In genomic region chr10:91198781-91199180, GRCh38 we compare ENCODE assay signal across 8 cellular contexts. TPM values are rescaled to one million over a fixed set of nuclear protein-coding genes. Genes with fewer than 3 reads are reported as not detected.
DNase-seq lines count a peak whose midpoint lies in the region; ATAC-seq, FAIRE-seq and TF ChIP-seq lines count a peak whose summit lies in the region.

No MANE protein-coding gene starts in this region.

- no peak overlapping the region for H3K4me2 ChIP-seq in HepG2 (ENCODE audit: low read depth, low read length)

- no TSS peak for BruUV-seq in HepG2 (replicated peaks; lab: Mats Ljungman, UMichigan)

- H3K9me3 ChIP-seq in HepG2 (ENCODE audit: low read length) = no peaks in the 10 kb centered on the region
- no peaks in the 10 kb centered on the region for H3K9me3 ChIP-seq in thyroid gland

- H3K4me3 ChIP-seq in HepG2 (replicated peaks in 1 of 3; ENCODE audit: insufficient read depth in 1 of 3, low read depth in 2 of 3, low read length in 3 of 3) = no peak overlapping the region
- H3K4me3 ChIP-seq in thyroid gland (replicated peaks in 1 of 3) = no peak overlapping the region

- peaks cover 0 to 13% of the 10 kb centered on the region in 2 donors for H3K36me3 Mint-ChIP-seq in activated naive CD4-positive, alpha-beta T cell treated with anti-CD3 and anti-CD28 coated beads, Interleukin-2, amount 50 U/mL, for 72 hours

- TF ChIP-seq CTCF in HepG2 (CRISPR knock-in tag; IDR thresholded peaks at IDR 0.05) (no peak), thyroid gland (IDR thresholded peaks at IDR 0.05) (no peak)

- POLR2A ChIA-PET in HepG2 (lab: Yijun Ruan, JAX) = interaction anchor here (1.2 kb wide), 1 partner anchor 37 kb away, joined by 3 read pairs; no protein-coding TSS in a partner anchor

- FAIRE-seq in GM19239 (lab: Jason Lieb, UNC) (peak; percentile 99), HepG2 (lab: Jason Lieb, UNC) (no peak)

- ATAC-seq in HG03196 (IDR thresholded peaks at IDR 0.05; ENCODE audit: unreplicated experiment) = peak; percentile 54
- ATAC-seq in activated naive CD4-positive, alpha-beta T cell treated with anti-CD3 and anti-CD28 coated beads, Interleukin-2, amount 50 U/mL, for 72 hours = peak; percentile 10 to 53
- no peak for ATAC-seq in HepG2

- H4K20me1 ChIP-seq in HepG2 (ENCODE audit: insufficient read depth, low read length) = no peaks in the 10 kb centered on the region

- H3K27ac ChIP-seq in HepG2 (ENCODE audit: extremely low read length, insufficient read depth, low read length) (no peak overlapping the region), thyroid gland (no peak overlapping the region)

- H3K9me3 Mint-ChIP-seq in activated naive CD4-positive, alpha-beta T cell treated with anti-CD3 and anti-CD28 coated beads, Interleukin-2, amount 50 U/mL, for 72 hours = peaks cover 4 to 6% of the 10 kb centered on the region in 2 donors

- H3K27ac Mint-ChIP-seq in activated naive CD4-positive, alpha-beta T cell treated with anti-CD3 and anti-CD28 coated beads, Interleukin-2, amount 50 U/mL, for 72 hours = peak overlapping the region; percentile 3 to 75

- CTCF ChIA-PET in HepG2 (lab: Yijun Ruan, JAX; ENCODE audit: low intra/inter-chr PET ratio, low total read pairs) = no interaction called here

- intact Hi-C loops in HepG2 (cut with micrococcal nuclease; ENCODE audit: unreplicated experiment) = loop anchor here (1.0 kb wide), 1 partner anchor 24 kb away; no protein-coding TSS in a partner anchor
- intact Hi-C loops in thyroid gland (cut with DNase I) = no loop called here

- H3K4me1 ChIP-seq in HepG2 (ENCODE audit: insufficient read depth, low read length) (peaks cover 31% of the 10 kb centered on the region), thyroid gland (peaks cover 3 to 4% of the 10 kb centered on the region in 2 donors)

- H2AFZ ChIP-seq in HepG2 (ENCODE audit: low read length) = no peak overlapping the region

- TF ChIP-seq POLR2A in HepG2 (IDR thresholded peaks at IDR 0.05; ENCODE audit: insufficient read depth in 1 of 2, low read depth in 2 of 2, low read length in 2 of 2) = no peak
- TF ChIP-seq POLR2A in thyroid gland (IDR thresholded peaks at IDR 0.05) = no peak

- WGBS in HepG2 (ENCODE audit: low lambda C conversion rate) = 94% methylated on average over 1 of the region's 1 CpG
- WGBS in thyroid gland, 2 donors = 69 to 90% methylated on average over 1 of the region's 1 CpG

- H3K36me3 ChIP-seq in HepG2 (replicated peaks in 1 of 2; ENCODE audit: control insufficient read depth in 1 of 2, insufficient read depth in 2 of 2, low read length in 2 of 2) = 0 out of 5 replicates have a peak, but pooled peaks cover 0 to 2% of the 10 kb centered on the region in 2 experiments
- no peaks in the 10 kb centered on the region for H3K36me3 ChIP-seq in thyroid gland

- H3K9ac ChIP-seq in HepG2 (ENCODE audit: insufficient read depth, low read depth, low read length) = no peak overlapping the region

- peaks cover 40% of the 10 kb centered on the region for H3K79me2 ChIP-seq in HepG2 (ENCODE audit: insufficient read depth, low read length)

- in situ Hi-C loops in HepG2 (cut with HindIII; ENCODE audit: extremely low pct_ligation_motif_present, low pct_unique_long_range_greater_than_20kb) = no loop called here

- no peak for TF ChIP-seq EP300 in HepG2 (IDR thresholded peaks at IDR 0.05; ENCODE audit: low read depth in 2 of 2, low read length in 2 of 2)
- TF ChIP-seq EP300 in HepG2 (CRISPR knock-in tag; IDR thresholded peaks at IDR 0.05; ENCODE audit: borderline replicate concordance) = no peak

- H3K27me3 ChIP-seq in HepG2 (ENCODE audit: control insufficient read depth in 1 of 2, insufficient read depth in 2 of 2, low read length in 2 of 2) (no peaks in the 10 kb centered on the region), thyroid gland (no peaks in the 10 kb centered on the region)

- DNase-seq in AG20443 (ENCODE audit: low spot score) (peak; percentile 72), GM19239 (ENCODE audit: insufficient read length, low spot score) (peak; percentile 30), HepG2 (ENCODE audit: low spot score) (no peak), GM19238 (ENCODE audit: insufficient read length, low spot score) (no peak), thyroid gland (no peak), NCI-H1417 (lab: John Stamatoyannopoulos, UW) (no peak)
- DNase-seq in activated naive CD4-positive, alpha-beta T cell treated with anti-CD3 and anti-CD28 coated beads, Interleukin-2, amount 50 U/mL, for 72 hours (ENCODE audit: low spot score in 2 of 2) = no peak

- no peak for TF ChIP-seq RAD21 in HepG2 (CRISPR knock-in tag; IDR thresholded peaks at IDR 0.05)

TF ChIP-seq in HepG2, 621 proteins besides CTCF, POLR2A, EP300 and RAD21 (continues in another document):
- TF ChIP-seq CREB1 (IDR thresholded peaks at IDR 0.05) (no peak), CREB1 (CRISPR knock-in tag; IDR thresholded peaks at IDR 0.05) (no peak), ATF3 (CRISPR knock-in tag; IDR thresholded peaks at IDR 0.05) (peak; percentile 53; the same call in 1 of the 2 replicates), ATF4 (CRISPR knock-in tag; IDR thresholded peaks at IDR 0.05) (peak in 1 of 2 experiments; percentile 61; a peak in 2 of 4 replicates), ZFAT (CRISPR knock-in tag; conservative IDR thresholded peaks at IDR 0.05) (no peak), NFKB2 (CRISPR knock-in tag; IDR thresholded peaks at IDR 0.05; ENCODE audit: borderline replicate concordance) (no peak), GLMP (CRISPR knock-in tag; IDR thresholded peaks at IDR 0.05; ENCODE audit: borderline replicate concordance) (no peak), RNF219 (CRISPR knock-in tag; IDR thresholded peaks at IDR 0.05) (no peak), CEBPB (IDR thresholded peaks at IDR 0.05; ENCODE audit: borderline replicate concordance, low read depth, low read length) (peak; percentile 85), CEBPG (CRISPR knock-in tag; IDR thresholded peaks at IDR 0.05) (peak; percentile 67)

RNA-seq across cellular contexts. Expression of gene PCGF5, which starts 21.7 kb away (rescaled TPM):
- 10 to 100 TPM; 29.1 to 37.5 TPM for total RNA-seq in activated naive CD4-positive, alpha-beta T cell treated with anti-CD3 and anti-CD28 coated beads, Interleukin-2, amount 50 U/mL, for 72 hours
- 61.3 and 74.8 TPM in 2 replicates for total RNA-seq in HepG2 (2016; rRNA removed; fragmentation: Illumina TruSeq; extraction: Trizol)
- total RNA-seq in HepG2 (2016; cell fraction: cytosol; rRNA removed; fragmentation: Illumina TruSeq; extraction: Trizol; ENCODE audit: low read depth) = 88.0 and 95.6 TPM in 2 replicates
- 58.9 and 64.6 TPM in 2 replicates for total RNA-seq in HepG2 (2016; cell fraction: insoluble cytoplasmic fraction; rRNA removed; fragmentation: Illumina TruSeq; extraction: Trizol)
- total RNA-seq in HepG2 (2016; cell fraction: membrane; rRNA removed; fragmentation: Illumina TruSeq; extraction: Trizol) = 128 and 129 TPM in 2 replicates
- 59.7 and 63.0 TPM in 2 replicates for total RNA-seq in HepG2 (2016; cell fraction: nucleus; rRNA removed; fragmentation: Illumina TruSeq; extraction: Trizol)
- polyA plus RNA-seq in HepG2 (2011; rRNA removed) = 98.8 and 138 TPM in 2 replicates
- polyA plus RNA-seq in HepG2 (2011; cell fraction: cytosol; rRNA removed) = 83.2 and 123 TPM in 2 replicates
- polyA plus RNA-seq in HepG2 (2011; cell fraction: nucleus; rRNA removed) = 41.6 and 47.7 TPM in 2 replicates
- polyA plus RNA-seq in HepG2 (2012) = 90.8 and 126 TPM in 2 replicates
- 395 and 447 TPM in 2 replicates for polyA plus RNA-seq in HepG2 (2016; cell fraction: cytosol; fragmentation: Illumina TruSeq; extraction: Trizol; ENCODE audit: low read depth)
- polyA plus RNA-seq in HepG2 (2016; cell fraction: insoluble cytoplasmic fraction; fragmentation: Illumina TruSeq; extraction: Trizol; ENCODE audit: low read depth) = 136 and 158 TPM in 2 replicates
- polyA plus RNA-seq in HepG2 (2016; cell fraction: membrane; fragmentation: Illumina TruSeq; extraction: Trizol; ENCODE audit: low read depth) = 409 and 421 TPM in 2 replicates
- polyA plus RNA-seq in HepG2 (2016; cell fraction: nucleus; fragmentation: Illumina TruSeq; extraction: Trizol; ENCODE audit: insufficient read depth, low read depth) = 99.0 and 111 TPM in 2 replicates
- 25.3 and 38.9 TPM in 2 replicates for polyA minus RNA-seq in HepG2 (2011; rRNA and poly(A)+ RNA removed; ENCODE audit: low replicate concordance)
- polyA minus RNA-seq in HepG2 (2011; cell fraction: cytosol; rRNA and poly(A)+ RNA removed) = 45.0 and 50.5 TPM in 2 replicates
- polyA minus RNA-seq in HepG2 (2011; cell fraction: nucleus; rRNA and poly(A)+ RNA removed) = 114 and 122 TPM in 2 replicates
- total RNA-seq in thyroid gland = 10 to 100 TPM; 47.8 to 63.7 (median 55.0) TPM

Comparison
In these comparisons a context has a peak if more than half of its experiments do, and no peak if none do; other contexts are left out.
1. DNase-seq: peak in AG20443 (single experiment) and GM19239 (single experiment); none in activated naive CD4-positive, alpha-beta T cell treated with anti-CD3 and anti-CD28 coated beads, Interleukin-2, amount 50 U/mL, for 72 hours (0 of 2), HepG2 (single experiment), GM19238 (single experiment), thyroid gland (0 of 2) and NCI-H1417 (0 of 3).